In genomic region chr16:28880955-28881354, GRCh38 we compare ENCODE assay signal across 12 cellular contexts. TPM values are rescaled to one million over a fixed set of nuclear protein-coding genes. Genes with fewer than 3 reads are reported as not detected.
A peak's percentile ranks its signal among the peaks of the same experiment; 100 is the strongest.
DNase-seq lines count a peak whose midpoint lies in the region; ATAC-seq and TF ChIP-seq lines count a peak whose summit lies in the region.
"Had no signal": no experiment of that assay in that cellular context is flagged by ENCODE, and none has a peak within 500 bp of the region (broad histone marks: within the 10 kb centered on the region; RNA-seq: fewer than 3 reads in every experiment).

No MANE protein-coding gene starts in this region.

- no peaks in the 10 kb centered on the region for H3K36me3 Mint-ChIP-seq in CD8-positive, alpha-beta T cell
- no peaks in the 10 kb centered on the region; the same call in 1 of the 2 replicates for H3K36me3 Mint-ChIP-seq in HFFc6 (ENCODE audit: low read depth)
- H3K36me3 Mint-ChIP-seq in activated naive CD8-positive, alpha-beta T cell treated with anti-CD3 and anti-CD28 coated beads, Interleukin-2, amount 50 U/mL, for 24 hours (ENCODE audit: low read depth) = no peaks in the 10 kb centered on the region
- no peaks in the 10 kb centered on the region for H3K36me3 Mint-ChIP-seq in nephron (ENCODE audit: low read depth)

- no peaks in the 10 kb centered on the region for H3K9me3 Mint-ChIP-seq in CD8-positive, alpha-beta T cell
- H3K9me3 Mint-ChIP-seq in HFFc6 = no peaks in the 10 kb centered on the region; the same call in 1 of the 2 replicates
- no peaks in the 10 kb centered on the region for H3K9me3 Mint-ChIP-seq in activated naive CD8-positive, alpha-beta T cell treated with anti-CD3 and anti-CD28 coated beads, Interleukin-2, amount 50 U/mL, for 24 hours
- no peaks in the 10 kb centered on the region for H3K9me3 Mint-ChIP-seq in nephron

- TF ChIP-seq POLR2A in thyroid gland (IDR thresholded peaks at IDR 0.05) = no peak

- peak overlapping the region; percentile 86 for H3K4me3 Mint-ChIP-seq in CD8-positive, alpha-beta T cell
- peak overlapping the region; percentile 51 for H3K4me3 Mint-ChIP-seq in HFFc6
- peak overlapping the region; percentile 43 for H3K4me3 Mint-ChIP-seq in activated naive CD8-positive, alpha-beta T cell treated with anti-CD3 and anti-CD28 coated beads, Interleukin-2, amount 50 U/mL, for 24 hours
- H3K4me3 Mint-ChIP-seq in nephron = peak overlapping the region; percentile 89 to 91 (median 89)

- no peak overlapping the region for H3K4me3 ChIP-seq in CD8-positive, alpha-beta T cell (ENCODE audit: low read depth, low read length)
- H3K4me3 ChIP-seq in thyroid gland (replicated peaks in 1 of 3) = no peak overlapping the region

- H3K27me3 ChIP-seq in CD8-positive, alpha-beta T cell (ENCODE audit: insufficient read depth, low read length) = no peaks in the 10 kb centered on the region
- H3K27me3 ChIP-seq in thyroid gland = no peaks in the 10 kb centered on the region
- H3K27me3 ChIP-seq: adrenal gland had no signal

- POLR2A ChIA-PET in CD8-positive, alpha-beta T cell (lab: Charles Lee) = no interaction called here

- no peaks in the 10 kb centered on the region for H3K9me3 ChIP-seq in CD8-positive, alpha-beta T cell (ENCODE audit: low read length)
- H3K9me3 ChIP-seq in thyroid gland = no peaks in the 10 kb centered on the region
- H3K9me3 ChIP-seq: adrenal gland, tibial artery had no signal

- 65 to 75% methylated on average over 4 of the region's 4 CpGs for WGBS in thyroid gland, 2 donors

- peaks cover 16% of the 10 kb centered on the region for H3K4me1 Mint-ChIP-seq in CD8-positive, alpha-beta T cell (ENCODE audit: low read depth)
- H3K4me1 Mint-ChIP-seq in HFFc6 (ENCODE audit: low read depth) = peaks cover 18% of the 10 kb centered on the region
- peaks cover 21% of the 10 kb centered on the region for H3K4me1 Mint-ChIP-seq in activated naive CD8-positive, alpha-beta T cell treated with anti-CD3 and anti-CD28 coated beads, Interleukin-2, amount 50 U/mL, for 24 hours
- H3K4me1 Mint-ChIP-seq in nephron = peaks cover 57% of the 10 kb centered on the region

- no peaks in the 10 kb centered on the region for H3K36me3 ChIP-seq in CD8-positive, alpha-beta T cell (ENCODE audit: insufficient read depth, low read length)
- no peaks in the 10 kb centered on the region for H3K36me3 ChIP-seq in thyroid gland
- H3K36me3 ChIP-seq: adrenal gland, tibial artery had no signal

- no peak for DNase-seq in CD8-positive, alpha-beta T cell
- DNase-seq in HFFc6 (no peak), thyroid gland (no peak)
- DNase-seq in activated naive CD8-positive, alpha-beta T cell treated with anti-CD3 and anti-CD28 coated beads, Interleukin-2, amount 50 U/mL, for 24 hours = no peak
- DNase-seq in stimulated activated CD8-positive, alpha-beta memory T cell treated with anti-CD3 and anti-CD28 coated beads, Interleukin-4, amount 100 ng/mL, for 48 hours = no peak
- DNase-seq: adrenal gland, tibial artery had no signal

- H3K27me3 Mint-ChIP-seq in CD8-positive, alpha-beta T cell (ENCODE audit: low read depth) = peaks cover 14% of the 10 kb centered on the region
- H3K27me3 Mint-ChIP-seq in HFFc6 (ENCODE audit: insufficient read depth) = peaks cover 10% of the 10 kb centered on the region
- peaks cover 10% of the 10 kb centered on the region for H3K27me3 Mint-ChIP-seq in activated naive CD8-positive, alpha-beta T cell treated with anti-CD3 and anti-CD28 coated beads, Interleukin-2, amount 50 U/mL, for 24 hours
- H3K27me3 Mint-ChIP-seq in nephron (ENCODE audit: low read depth) = no peaks in the 10 kb centered on the region

- H3K27ac Mint-ChIP-seq in CD8-positive, alpha-beta T cell = no peak overlapping the region
- H3K27ac Mint-ChIP-seq in HFFc6 = peak overlapping the region; percentile 9; the same call in 1 of the 2 replicates
- H3K27ac Mint-ChIP-seq in activated naive CD8-positive, alpha-beta T cell treated with anti-CD3 and anti-CD28 coated beads, Interleukin-2, amount 50 U/mL, for 24 hours = no peak overlapping the region
- peak overlapping the region; percentile 14 to 89 (median 59) for H3K27ac Mint-ChIP-seq in nephron

- peaks cover 9% of the 10 kb centered on the region for H3K4me1 ChIP-seq in CD8-positive, alpha-beta T cell (ENCODE audit: insufficient read depth, low read length)
- H3K4me1 ChIP-seq in thyroid gland = peaks cover 7 to 12% of the 10 kb centered on the region in 2 donors

- CTCF ChIA-PET in CD8-positive, alpha-beta T cell (lab: Charles Lee) = interaction anchor here (3.1 kb wide), 1 partner anchor 65 kb away, joined by 18 read pairs; no protein-coding TSS in a partner anchor

- no peak overlapping the region for H3K27ac ChIP-seq in CD8-positive, alpha-beta T cell (ENCODE audit: low read depth, low read length)
- H3K27ac ChIP-seq in thyroid gland = no peak overlapping the region
- H3K27ac ChIP-seq: adrenal gland, tibial artery had no signal

- no peak for ATAC-seq in CD8-positive, alpha-beta T cell
- ATAC-seq in activated naive CD8-positive, alpha-beta T cell treated with anti-CD3 and anti-CD28 coated beads, Interleukin-2, amount 50 U/mL, for 24 hours = no peak
- no peak for ATAC-seq in HG02571 (IDR thresholded peaks at IDR 0.05; ENCODE audit: unreplicated experiment)

- TF ChIP-seq CTCF in CD8-positive, alpha-beta T cell (IDR thresholded peaks at IDR 0.05) = no peak
- TF ChIP-seq CTCF in HFFc6 (IDR thresholded peaks at IDR 0.05) (no peak), nephron (IDR thresholded peaks at IDR 0.05; ENCODE audit: unreplicated experiment in 3 of 3) (no peak), thyroid gland (IDR thresholded peaks at IDR 0.05) (no peak)

- intact Hi-C loops in CD8-positive, alpha-beta T cell (cut with DNase I, micrococcal nuclease) = loop anchor here (1.0 to 5.0 kb wide), 2 partner anchors 41 to 43 kb away; no protein-coding TSS in a partner anchor
- intact Hi-C loops in thyroid gland (cut with DNase I) = loop anchor here (5.0 kb wide), 1 partner anchor 61 kb away; no protein-coding TSS in a partner anchor

RNA-seq across cellular contexts. Expression of gene ATP2A1, which starts 2.7 kb away (rescaled TPM):
- total RNA-seq in CD8-positive, alpha-beta T cell = under 1 TPM; 0.24 to 0.97 TPM
- under 1 TPM; 0.26 to 0.85 (median 0.54) TPM for total RNA-seq in HFFc6 (2021; fragmentation: NEBNext Ultra II Directional; extraction: Animal tissue kit (Norgen Biotek cat#: 25700))
- total RNA-seq in thyroid gland = 1 to 10 TPM in 2 of 4 donors, under 1 TPM in 1, not detected in 1; 0.27 to 2.7 (median 2.3) TPM
- total RNA-seq: M059J had no signal

RNA-seq across cellular contexts. Expression of gene SH2B1, which starts 17.3 kb away (rescaled TPM):
- total RNA-seq in CD8-positive, alpha-beta T cell = 10 to 100 TPM; 50.7 to 53.5 TPM
- 10 to 100 TPM; 33.9 to 41.0 (median 37.6) TPM for total RNA-seq in HFFc6 (2021; fragmentation: NEBNext Ultra II Directional; extraction: Animal tissue kit (Norgen Biotek cat#: 25700))
- total RNA-seq in thyroid gland = 10 to 100 TPM; 34.4 to 60.6 (median 38.8) TPM

RNA-seq across cellular contexts. Expression of gene TUFM, which starts 34.8 kb away (rescaled TPM):
- 100 to 1,000 TPM; 111 to 119 TPM for total RNA-seq in CD8-positive, alpha-beta T cell
- total RNA-seq in HFFc6 (2021; fragmentation: NEBNext Ultra II Directional; extraction: Animal tissue kit (Norgen Biotek cat#: 25700)) = 100 to 1,000 TPM; 140 to 194 (median 158) TPM
- 100 to 1,000 TPM in 3 of 4 donors, 10 to 100 TPM in 1; 95.7 to 172 (median 126) TPM for total RNA-seq in thyroid gland

RNA-seq across cellular contexts. Expression of gene RABEP2, which starts 44.1 kb away (rescaled TPM):
- total RNA-seq in CD8-positive, alpha-beta T cell = 10 to 100 TPM; 26.5 to 29.0 TPM
- 10 to 100 TPM; 19.8 to 24.9 (median 21.9) TPM for total RNA-seq in HFFc6 (2021; fragmentation: NEBNext Ultra II Directional; extraction: Animal tissue kit (Norgen Biotek cat#: 25700))
- total RNA-seq in thyroid gland = 10 to 100 TPM; 36.7 to 55.8 (median 41.2) TPM

RNA-seq across cellular contexts. Expression of gene CD19, which starts 50.8 kb away (rescaled TPM):
- total RNA-seq in CD8-positive, alpha-beta T cell = 1 to 10 TPM; 1.1 to 1.8 TPM
- not detected for total RNA-seq in HFFc6 (2021; fragmentation: NEBNext Ultra II Directional; extraction: Animal tissue kit (Norgen Biotek cat#: 25700))
- not detected for total RNA-seq in thyroid gland
- total RNA-seq: dermis microvascular lymphatic vessel endothelial cell, M059J, myocyte had no signal

Comparison
In these comparisons a context has a peak if more than half of its experiments do, and no peak if none do; other contexts are left out.
1. H3K27ac Mint-ChIP-seq: peak in HFFc6 (single experiment) and nephron (3 of 3); none in CD8-positive, alpha-beta T cell (single experiment) and activated naive CD8-positive, alpha-beta T cell treated with anti-CD3 and anti-CD28 coated beads, Interleukin-2, amount 50 U/mL, for 24 hours (single experiment).
2. Peak in every context shown above with its lines, with median percentiles within 50 percentile points of each other: H3K4me3 Mint-ChIP-seq.